Comparison of ENCODE assay signal across 9 cellular contexts in genomic region chr19:53424968-53425597, GRCh38. TPM values are rescaled to one million over a fixed set of nuclear protein-coding genes. Genes with fewer than 3 reads are reported as not detected.
DNase-seq lines count a peak whose midpoint lies in the region; ATAC-seq, FAIRE-seq and TF ChIP-seq lines count a peak whose summit lies in the region.
"Had no signal": no experiment of that assay in that cellular context is flagged by ENCODE, and none has a peak within 500 bp of the region (broad histone marks: within the 10 kb centered on the region; RNA-seq: fewer than 3 reads in every experiment).

No MANE protein-coding gene starts in this region.

- no peak overlapping the region for H3K23ac ChIP-seq in H1 (ENCODE audit: insufficient read length)
- no peak overlapping the region for H3K23ac ChIP-seq in mesenchymal stem cell (ENCODE audit: low read length in 2 of 2)

- H4K5ac ChIP-seq in H1 (ENCODE audit: insufficient read length, low read depth, low read length) = no peak overlapping the region

- H2BK12ac ChIP-seq in H1 (ENCODE audit: low read depth, low read length) = no peak overlapping the region
- no peak overlapping the region for H2BK12ac ChIP-seq in mesenchymal stem cell (ENCODE audit: low read length in 2 of 2)

- no peak overlapping the region for H3K27ac Mint-ChIP-seq in activated CD8-positive, alpha-beta T cell treated with anti-CD3 and anti-CD28 coated beads, Interleukin-2, amount 10 ng/mL, durations not matched to agents 7 days and 5 days

- H3K27me3 Mint-ChIP-seq in activated CD8-positive, alpha-beta T cell treated with anti-CD3 and anti-CD28 coated beads, Interleukin-2, amount 10 ng/mL, durations not matched to agents 7 days and 5 days (ENCODE audit: low read depth) = no peaks in the 10 kb centered on the region

- no peaks in the 10 kb centered on the region for H4K20me1 ChIP-seq in H1 (replicated peaks in 1 of 2; ENCODE audit: control insufficient read depth in 1 of 2, insufficient read depth in 2 of 2, low read length in 2 of 2)

- no peak overlapping the region for H3K27ac ChIP-seq in H1 (ENCODE audit: low read depth, low read length)
- no peak overlapping the region for H3K27ac ChIP-seq in mesenchymal stem cell (ENCODE audit: low read length, poor library complexity, severe bottlenecking)

- no peaks in the 10 kb centered on the region for H3K79me2 ChIP-seq in H1 (ENCODE audit: control insufficient read depth in 1 of 2, insufficient read depth in 2 of 2, low read length in 2 of 2)

- H3K4me3 ChIP-seq in H1 (ENCODE audit: extremely low read depth in 1 of 4, insufficient read depth in 2 of 4, low read depth in 3 of 4, low read length in 4 of 4) (no peak overlapping the region), mesenchymal stem cell (ENCODE audit: insufficient read depth in 1 of 2, low read depth in 1 of 2, low read length in 2 of 2) (no peak overlapping the region)

- H2BK120ac ChIP-seq in H1 (replicated peaks; ENCODE audit: low read depth, low read length) = no peak overlapping the region
- no peak overlapping the region for H2BK120ac ChIP-seq in mesenchymal stem cell (ENCODE audit: low read depth, low read length)

- no peak overlapping the region for H3K56ac ChIP-seq in H1 (replicated peaks; ENCODE audit: insufficient read length, low read depth, low read length)

- H3K4me3 Mint-ChIP-seq in activated CD8-positive, alpha-beta T cell treated with anti-CD3 and anti-CD28 coated beads, Interleukin-2, amount 10 ng/mL, durations not matched to agents 7 days and 5 days = no peak overlapping the region

- H3K79me1 ChIP-seq in H1 (ENCODE audit: low read depth, low read length) (no peaks in the 10 kb centered on the region), mesenchymal stem cell (replicated peaks; ENCODE audit: low read length, poor library complexity, severe bottlenecking) (no peaks in the 10 kb centered on the region)

- peaks cover 2% of the 10 kb centered on the region for H3K4me1 Mint-ChIP-seq in activated CD8-positive, alpha-beta T cell treated with anti-CD3 and anti-CD28 coated beads, Interleukin-2, amount 10 ng/mL, durations not matched to agents 7 days and 5 days (ENCODE audit: low read depth)

- H2BK5ac ChIP-seq in H1 (ENCODE audit: low read depth, low read length) (no peak overlapping the region), mesenchymal stem cell (ENCODE audit: low read depth, low read length, poor library complexity, severe bottlenecking) (no peak overlapping the region)

- H3K4me1 ChIP-seq in H1 (replicated peaks in 1 of 4; ENCODE audit: control insufficient read depth in 3 of 4, insufficient read depth in 4 of 4, low read length in 3 of 4) (peaks cover 0 to 2% (median 0%) of the 10 kb centered on the region in 4 experiments; a peak in 2 of 7 replicates), mesenchymal stem cell (ENCODE audit: control insufficient read depth, insufficient read depth, low read depth, low read length) (no peaks in the 10 kb centered on the region)

- H3K9ac ChIP-seq in H1 (replicated peaks in 1 of 4; ENCODE audit: extremely low read depth in 1 of 4, low read depth in 3 of 4, low read length in 3 of 4) = no peak overlapping the region
- H3K9ac ChIP-seq in mesenchymal stem cell (ENCODE audit: low read length) = no peak overlapping the region

- H3K14ac ChIP-seq in H1 (ENCODE audit: insufficient read length) (no peak overlapping the region), mesenchymal stem cell (ENCODE audit: low read length in 2 of 2) (no peak overlapping the region)

- POLR2A ChIA-PET in activated CD8-positive, alpha-beta T cell treated with anti-CD3 and anti-CD28 coated beads, Interleukin-2, amount 10 ng/mL, durations not matched to agents 7 days and 5 days (lab: Charles Lee) = no interaction called here
- POLR2A ChIA-PET in H1 (lab: Charles Lee; ENCODE audit: partially characterized antibody) = interaction anchor here (0.8 to 0.9 kb wide), 3 partner anchors 38 to 95 kb away, joined by 3 to 4 read pairs (median 3); no protein-coding TSS in a partner anchor

- H2AFZ ChIP-seq in H1 (ENCODE audit: low read length) (no peak overlapping the region), mesenchymal stem cell (ENCODE audit: low read depth, low read length) (no peak overlapping the region)

- no peak overlapping the region for H4K8ac ChIP-seq in H1 (ENCODE audit: extremely low read depth, insufficient read depth, low read length)
- H4K8ac ChIP-seq in mesenchymal stem cell (ENCODE audit: low read length) = no peak overlapping the region

- TF ChIP-seq EP300 in H1 (IDR thresholded peaks at IDR 0.05; ENCODE audit: borderline replicate concordance in 1 of 2, low read depth in 2 of 2, low read length in 2 of 2) = no peak

- H3K27me3 ChIP-seq in H1 (replicated peaks in 1 of 4; ENCODE audit: control insufficient read depth in 3 of 4, extremely low read depth in 1 of 4, insufficient read depth in 3 of 4, low read length in 3 of 4) (no peaks in the 10 kb centered on the region), mesenchymal stem cell (ENCODE audit: control insufficient read depth in 1 of 2, insufficient read depth in 1 of 2, low read length in 2 of 2) (no peaks in the 10 kb centered on the region)

- TF ChIP-seq RAD21 in H1 (IDR thresholded peaks at IDR 0.05 in 1 of 2, conservative IDR thresholded peaks at IDR 0.05 in 1 of 2; ENCODE audit: low read depth in 2 of 2, low read length in 2 of 2) = peak; percentile 85

- CTCF ChIA-PET in activated CD8-positive, alpha-beta T cell treated with anti-CD3 and anti-CD28 coated beads, Interleukin-2, amount 10 ng/mL, durations not matched to agents 7 days and 5 days (lab: Charles Lee) = interaction anchor here (0.6 to 2.4 kb wide), 9 partner anchors 33 to 1648 kb away, joined by 3 to 9 read pairs (median 3); partner anchors contain the start of gene ZNF845
- CTCF ChIA-PET in H1 (lab: Charles Lee; ENCODE audit: partially characterized antibody) = interaction anchor here (0.6 to 2.8 kb wide), 30 partner anchors 9 to 902 kb away, joined by 3 to 15 read pairs (median 4); no protein-coding TSS in a partner anchor

- H3K36me3 Mint-ChIP-seq in activated CD8-positive, alpha-beta T cell treated with anti-CD3 and anti-CD28 coated beads, Interleukin-2, amount 10 ng/mL, durations not matched to agents 7 days and 5 days (ENCODE audit: low read depth) = no peaks in the 10 kb centered on the region

- TF ChIP-seq POLR2A in GM12891 (IDR thresholded peaks at IDR 0.05; ENCODE audit: low read depth, low read length) (no peak), H1 (IDR thresholded peaks at IDR 0.05; ENCODE audit: control extremely low read depth in 1 of 2, low read depth in 2 of 2, low read length in 2 of 2) (no peak)

- DNase-seq in GM12891 (ENCODE audit: insufficient read length, low spot score) = peak; percentile 30
- DNase-seq in NCI-H345 treated with DMSO at 0.1 percent for 48 hours (lab: John Stamatoyannopoulos, UW; ENCODE audit: unreplicated experiment) = peak; percentile 43
- peak; percentile 76 for DNase-seq in activated CD8-positive, alpha-beta T cell treated with anti-CD3 and anti-CD28 coated beads, Interleukin-2, amount 10 ng/mL, durations not matched to agents 7 days and 5 days
- DNase-seq in H1 (ENCODE audit: low read depth in 1 of 2, low spot score in 2 of 2) = peak; percentile 39 to 84
- peak; percentile 50 for DNase-seq in mesenchymal stem cell
- DNase-seq in stimulated activated CD8-positive, alpha-beta memory T cell treated with anti-CD3 and anti-CD28 coated beads, Interleukin-15, amount 100 ng/mL, for 48 hours (ENCODE audit: low read depth in 2 of 2) = peak; percentile 29 to 37

- peak; percentile 90 for ATAC-seq in activated CD8-positive, alpha-beta T cell treated with anti-CD3 and anti-CD28 coated beads, Interleukin-2, amount 10 ng/mL, durations not matched to agents 7 days and 5 days
- ATAC-seq in HG03159 (IDR thresholded peaks at IDR 0.05; ENCODE audit: unreplicated experiment) (no peak), HG03097 (IDR thresholded peaks at IDR 0.05; ENCODE audit: low FRiP score, unreplicated experiment) (no peak)

- no peaks in the 10 kb centered on the region for H3K9me3 Mint-ChIP-seq in activated CD8-positive, alpha-beta T cell treated with anti-CD3 and anti-CD28 coated beads, Interleukin-2, amount 10 ng/mL, durations not matched to agents 7 days and 5 days (ENCODE audit: insufficient read depth)

- no peak overlapping the region for H3K4ac ChIP-seq in H1 (replicated peaks; ENCODE audit: insufficient read length, low read depth, low read length)
- H3K4ac ChIP-seq in mesenchymal stem cell (ENCODE audit: low read depth in 1 of 2, low read length in 2 of 2) = no peak overlapping the region

- TF ChIP-seq CTCF in H1 (IDR thresholded peaks at IDR 0.05; ENCODE audit: control extremely low read depth in 1 of 3, insufficient read depth in 1 of 3, low read depth in 1 of 3, low read length in 3 of 3) = peak; percentile 84 to 97 (median 90)

- no peak overlapping the region for H3K18ac ChIP-seq in H1 (ENCODE audit: extremely low read depth, low read length)
- no peak overlapping the region for H3K18ac ChIP-seq in mesenchymal stem cell (ENCODE audit: low read depth in 1 of 2, low read length in 2 of 2)

- no peak overlapping the region for H3K4me2 ChIP-seq in H1 (ENCODE audit: insufficient read depth in 1 of 2, low read depth in 2 of 2, low read length in 2 of 2)
- H3K4me2 ChIP-seq in mesenchymal stem cell (ENCODE audit: low read length, poor library complexity, severe bottlenecking) = no peak overlapping the region

- FAIRE-seq in GM12891 (lab: Jason Lieb, UNC) (peak; percentile 84), H1 (lab: Jason Lieb, UNC) (peak; percentile 96)
- FAIRE-seq: endometrium had no signal

- no peak overlapping the region for H2AK5ac ChIP-seq in H1 (ENCODE audit: low read depth, low read length)
- H2AK5ac ChIP-seq in mesenchymal stem cell (ENCODE audit: low read length, severe bottlenecking) = no peak overlapping the region

- H3K9me3 ChIP-seq in H1 (ENCODE audit: insufficient read depth in 2 of 2, low read depth in 1 of 2, low read length in 1 of 2) = no peaks in the 10 kb centered on the region
- no peaks in the 10 kb centered on the region for H3K9me3 ChIP-seq in mesenchymal stem cell (ENCODE audit: control insufficient read depth, low read length)

- H2BK15ac ChIP-seq in H1 (ENCODE audit: low read length) (no peak overlapping the region), mesenchymal stem cell (ENCODE audit: low read depth, poor library complexity, severe bottlenecking) (no peak overlapping the region)

- no peaks in the 10 kb centered on the region for H3K36me3 ChIP-seq in H1 (ENCODE audit: control insufficient read depth in 2 of 4, insufficient read depth in 4 of 4, low read length in 3 of 4)
- H3K36me3 ChIP-seq in mesenchymal stem cell (ENCODE audit: control insufficient read depth in 1 of 2, insufficient read depth in 2 of 2, low read depth in 1 of 2, low read length in 2 of 2) = peaks cover 0 to 5% of the 10 kb centered on the region in 2 experiments

- H4K91ac ChIP-seq in H1 (replicated peaks; ENCODE audit: insufficient read length, low read length) (no peak overlapping the region), mesenchymal stem cell (ENCODE audit: low read length) (no peak overlapping the region)

- no peaks in the 10 kb centered on the region for H3K23me2 ChIP-seq in H1 (ENCODE audit: low read depth, low read length)

- no peak overlapping the region for H2BK20ac ChIP-seq in H1 (ENCODE audit: low read length)

- 46% methylated on average over 9 of the region's 9 CpGs; no CpG with 5 or more reads in 1 of the 2 experiments for WGBS in H1 (ENCODE audit: extremely low coverage in 1 of 2, insufficient coverage in 1 of 2, insufficient read length in 1 of 2, insufficient replicate concordance in 2 of 2, low coverage in 1 of 2, low lambda C conversion rate in 2 of 2, missing lambda C conversion rate in 1 of 2), 2 experiments
- 32% methylated on average over 8 of the region's 9 CpGs for WGBS in mesenchymal stem cell

RNA-seq across cellular contexts. Expression of gene ZNF761, which starts 6.7 kb away (rescaled TPM):
- polyA plus RNA-seq in GM12891 (2012; ENCODE audit: low read depth, missing spikeins) = 4.9 TPM
- total RNA-seq in activated CD8-positive, alpha-beta T cell treated with anti-CD3 and anti-CD28 coated beads, Interleukin-2, amount 10 ng/mL, durations not matched to agents 7 days and 5 days = 10 to 100 TPM; 13.8 to 14.8 TPM
- 24.2 and 25.1 TPM in 2 replicates for total RNA-seq in H1 (2021; fragmentation: NEBNext Ultra II Directional; extraction: Animal tissue kit (Norgen Biotek cat#: 25700))
- 10.8 and 11.1 TPM in 2 replicates for polyA plus RNA-seq in H1 (2011; rRNA removed)
- polyA plus RNA-seq in H1 (2011; cell fraction: cytosol; rRNA removed) = 17.4 TPM
- polyA plus RNA-seq in H1 (2011; cell fraction: nucleus; rRNA removed) = 12.9 TPM
- 12.3 to 21.4 TPM (median 13.6 TPM) in 4 replicates for polyA plus RNA-seq in H1 (2012, experiment 1 of 2)
- 1.3 TPM for polyA plus RNA-seq in H1 (2012, experiment 2 of 2)
- polyA plus RNA-seq in H1 (2013, experiment 1 of 2) = 17.3 TPM
- 16.9 TPM for polyA plus RNA-seq in H1 (2013, experiment 2 of 2)
- polyA minus RNA-seq in H1 (2011; rRNA and poly(A)+ RNA removed) = 23.7 and 33.8 TPM in 2 replicates
- polyA minus RNA-seq in H1 (2011; cell fraction: cytosol; rRNA and poly(A)+ RNA removed) = 17.1 TPM
- polyA minus RNA-seq in H1 (2011; cell fraction: nucleus; rRNA and poly(A)+ RNA removed) = 36.3 TPM
- 6.8 TPM for polyA plus RNA-seq in mesenchymal stem cell (2013, experiment 1 of 2)
- 7.3 TPM for polyA plus RNA-seq in mesenchymal stem cell (2013, experiment 2 of 2)

RNA-seq across cellular contexts. Expression of gene ZNF765, which starts 30.1 kb away (rescaled TPM):
- 3.6 TPM for polyA plus RNA-seq in GM12891 (2012; ENCODE audit: low read depth, missing spikeins)
- 10 to 100 TPM; 11.8 to 12.5 TPM for total RNA-seq in activated CD8-positive, alpha-beta T cell treated with anti-CD3 and anti-CD28 coated beads, Interleukin-2, amount 10 ng/mL, durations not matched to agents 7 days and 5 days
- 21.0 and 22.3 TPM in 2 replicates for total RNA-seq in H1 (2021; fragmentation: NEBNext Ultra II Directional; extraction: Animal tissue kit (Norgen Biotek cat#: 25700))
- polyA plus RNA-seq in H1 (2011; rRNA removed) = 4.5 and 5.4 TPM in 2 replicates
- polyA plus RNA-seq in H1 (2011; cell fraction: cytosol; rRNA removed) = 8.0 TPM
- 26.3 TPM for polyA plus RNA-seq in H1 (2011; cell fraction: nucleus; rRNA removed)
- 6.6 to 10.1 TPM (median 7.8 TPM) in 4 replicates for polyA plus RNA-seq in H1 (2012, experiment 1 of 2)
- 0.45 TPM for polyA plus RNA-seq in H1 (2012, experiment 2 of 2)
- 9.4 TPM for polyA plus RNA-seq in H1 (2013, experiment 1 of 2)
- 8.1 TPM for polyA plus RNA-seq in H1 (2013, experiment 2 of 2)
- 25.2 and 33.7 TPM in 2 replicates for polyA minus RNA-seq in H1 (2011; rRNA and poly(A)+ RNA removed)
- polyA minus RNA-seq in H1 (2011; cell fraction: cytosol; rRNA and poly(A)+ RNA removed) = 11.4 TPM
- 58.5 TPM for polyA minus RNA-seq in H1 (2011; cell fraction: nucleus; rRNA and poly(A)+ RNA removed)
- 2.9 TPM for polyA plus RNA-seq in mesenchymal stem cell (2013, experiment 1 of 2)
- polyA plus RNA-seq in mesenchymal stem cell (2013, experiment 2 of 2) = 3.2 TPM

RNA-seq across cellular contexts. Expression of gene ZNF813, which starts 42.5 kb away (rescaled TPM):
- polyA plus RNA-seq in GM12891 (2012; ENCODE audit: low read depth, missing spikeins) = 1.2 TPM
- total RNA-seq in activated CD8-positive, alpha-beta T cell treated with anti-CD3 and anti-CD28 coated beads, Interleukin-2, amount 10 ng/mL, durations not matched to agents 7 days and 5 days = 1 to 10 TPM; 5.0 to 6.2 TPM
- total RNA-seq in H1 (2021; fragmentation: NEBNext Ultra II Directional; extraction: Animal tissue kit (Norgen Biotek cat#: 25700)) = 22.1 and 22.4 TPM in 2 replicates
- 1.9 and 2.9 TPM in 2 replicates for polyA plus RNA-seq in H1 (2011; rRNA removed)
- polyA plus RNA-seq in H1 (2011; cell fraction: cytosol; rRNA removed) = 3.8 TPM
- polyA plus RNA-seq in H1 (2011; cell fraction: nucleus; rRNA removed) = 3.4 TPM
- 7.9 to 13.6 TPM (median 8.7 TPM) in 4 replicates for polyA plus RNA-seq in H1 (2012, experiment 1 of 2)
- 0.88 TPM for polyA plus RNA-seq in H1 (2012, experiment 2 of 2)
- polyA plus RNA-seq in H1 (2013, experiment 1 of 2) = 11.9 TPM
- 10.6 TPM for polyA plus RNA-seq in H1 (2013, experiment 2 of 2)
- 18.5 and 24.9 TPM in 2 replicates for polyA minus RNA-seq in H1 (2011; rRNA and poly(A)+ RNA removed)
- 11.4 TPM for polyA minus RNA-seq in H1 (2011; cell fraction: cytosol; rRNA and poly(A)+ RNA removed)
- 36.4 TPM for polyA minus RNA-seq in H1 (2011; cell fraction: nucleus; rRNA and poly(A)+ RNA removed)
- polyA plus RNA-seq in mesenchymal stem cell (2013, experiment 1 of 2) = 1.6 TPM
- 1.6 TPM for polyA plus RNA-seq in mesenchymal stem cell (2013, experiment 2 of 2)

RNA-seq across cellular contexts. Expression of gene ZNF525, which starts 59.6 kb away (rescaled TPM):
- 6.9 TPM for polyA plus RNA-seq in GM12891 (2012; ENCODE audit: low read depth, missing spikeins)
- 10 to 100 TPM; 19.0 to 22.3 TPM for total RNA-seq in activated CD8-positive, alpha-beta T cell treated with anti-CD3 and anti-CD28 coated beads, Interleukin-2, amount 10 ng/mL, durations not matched to agents 7 days and 5 days
- 58.0 and 63.4 TPM in 2 replicates for total RNA-seq in H1 (2021; fragmentation: NEBNext Ultra II Directional; extraction: Animal tissue kit (Norgen Biotek cat#: 25700))
- polyA plus RNA-seq in H1 (2011; rRNA removed) = 5.1 and 8.2 TPM in 2 replicates
- polyA plus RNA-seq in H1 (2011; cell fraction: cytosol; rRNA removed) = 12.0 TPM
- polyA plus RNA-seq in H1 (2011; cell fraction: nucleus; rRNA removed) = 14.0 TPM
- 14.6 to 28.4 TPM (median 18.9 TPM) in 4 replicates for polyA plus RNA-seq in H1 (2012, experiment 1 of 2)
- 2.4 TPM for polyA plus RNA-seq in H1 (2012, experiment 2 of 2)
- polyA plus RNA-seq in H1 (2013, experiment 1 of 2) = 29.8 TPM
- 26.6 TPM for polyA plus RNA-seq in H1 (2013, experiment 2 of 2)
- polyA minus RNA-seq in H1 (2011; rRNA and poly(A)+ RNA removed) = 49.4 and 53.6 TPM in 2 replicates
- 21.4 TPM for polyA minus RNA-seq in H1 (2011; cell fraction: cytosol; rRNA and poly(A)+ RNA removed)
- polyA minus RNA-seq in H1 (2011; cell fraction: nucleus; rRNA and poly(A)+ RNA removed) = 117 TPM
- polyA plus RNA-seq in mesenchymal stem cell (2013, experiment 1 of 2) = 1.5 TPM
- 1.6 TPM for polyA plus RNA-seq in mesenchymal stem cell (2013, experiment 2 of 2)
